Comparison of ENCODE assay signal across 8 cellular contexts in the genomic region with DNA sequence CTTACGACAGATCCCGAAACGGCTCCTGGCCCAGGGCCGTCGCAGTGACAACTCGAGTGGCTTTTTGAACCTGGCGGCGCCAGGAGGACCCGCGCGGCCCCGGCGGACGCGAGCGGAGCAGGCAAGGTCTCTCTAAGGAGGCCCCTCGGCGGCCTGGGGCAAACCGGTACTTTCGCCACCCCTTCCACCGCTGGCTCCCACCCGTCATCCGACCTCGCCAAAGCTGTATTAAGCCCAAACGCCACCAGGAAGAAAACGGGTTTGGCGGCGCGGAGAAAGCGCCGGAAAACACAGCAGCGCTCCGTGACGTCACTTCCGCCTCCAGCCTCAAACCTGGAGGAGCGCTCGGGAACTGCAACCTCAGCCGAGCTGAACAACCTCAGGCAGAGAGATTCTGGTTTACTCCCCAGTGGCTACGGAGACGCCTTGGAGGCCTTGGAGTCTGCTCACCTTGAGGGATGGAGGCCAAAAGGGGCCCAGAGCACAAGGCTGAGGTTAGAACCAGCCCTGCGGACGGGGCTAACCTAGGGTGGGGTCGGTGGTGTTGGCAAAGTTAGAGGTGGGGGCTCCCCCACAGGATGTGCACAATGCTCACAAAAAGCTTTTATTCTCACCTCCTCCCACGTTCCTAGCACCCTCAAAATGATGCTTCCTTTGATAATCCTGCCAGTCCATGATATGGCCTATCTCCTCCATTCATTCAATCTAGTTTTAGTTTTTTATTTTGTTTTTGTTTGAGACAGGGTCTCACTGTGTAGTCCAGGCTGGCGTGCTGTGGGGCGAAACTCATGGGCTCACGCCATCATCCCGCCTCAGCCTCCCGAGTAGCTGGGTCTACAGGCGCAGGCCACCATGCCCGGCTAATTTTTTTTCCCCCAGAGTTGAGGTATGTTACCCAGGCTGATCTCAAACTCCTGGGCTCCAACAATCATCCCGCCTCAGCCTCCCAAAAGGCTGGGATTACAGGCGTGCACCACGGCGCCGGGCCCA. TPM values are rescaled to one million over a fixed set of nuclear protein-coding genes. Genes with fewer than 3 reads are reported as not detected.
DNase-seq lines count a peak whose midpoint lies in the region; ATAC-seq and TF ChIP-seq lines count a peak whose summit lies in the region.

A gene (minus strand): TSS at position 295 of the 990 bp plus-strand sequence. CDS start 15,484 bp downstream, outside the sequence.

- no peaks in the 10 kb centered on the region for H3K27me3 ChIP-seq in mucosa of rectum (ENCODE audit: control insufficient read depth in 2 of 2, insufficient read depth in 2 of 2, low read length in 2 of 2)

- H3K27me3 Mint-ChIP-seq in IgD-negative memory B cell, result no peaks in the 10 kb centered on the region

- no peaks in the 10 kb centered on the region for H3K9me3 ChIP-seq in mucosa of rectum (ENCODE audit: control insufficient read depth in 2 of 2, low read length in 2 of 2)

- peaks cover 27 to 31% (median 28%) of the 10 kb centered on the region in 3 donors for H3K4me1 Mint-ChIP-seq in IgD-negative memory B cell

- H3K9me3 Mint-ChIP-seq in IgD-negative memory B cell, result peaks cover 3% of the 10 kb centered on the region in 3 donors

- ATAC-seq in GM21528 (IDR thresholded peaks at IDR 0.05; ENCODE audit: low FRiP score, unreplicated experiment), result peak; percentile 81

- peak within 1 kb of the TSS; percentile 86 to 88 for H3K27ac ChIP-seq in mucosa of rectum (ENCODE audit: low read depth in 2 of 2, low read length in 2 of 2)

- peaks cover 19 to 20% of the 10 kb centered on the region in 2 donors for H3K36me3 ChIP-seq in mucosa of rectum (ENCODE audit: control insufficient read depth in 2 of 2, insufficient read depth in 2 of 2, low read length in 2 of 2)

- H3K9ac ChIP-seq in mucosa of rectum (ENCODE audit: low read depth in 1 of 2, low read length in 2 of 2), result peak within 1 kb of the TSS; percentile 83 to 93

- H3K4me1 ChIP-seq in mucosa of rectum (ENCODE audit: control insufficient read depth in 2 of 2, insufficient read depth in 2 of 2, low read length in 2 of 2), result peaks cover 10 to 16% of the 10 kb centered on the region in 2 donors

- peak within 1 kb of the TSS; percentile 89 to 95 for H3K4me3 ChIP-seq in mucosa of rectum (ENCODE audit: low read length in 2 of 2)

- peak; percentile 80 for DNase-seq in DMS114 treated with DMSO at 0.1 percent for 48 hours (lab: John Stamatoyannopoulos, UW; ENCODE audit: unreplicated experiment)
- DNase-seq in OCI-M1 (lab: John Stamatoyannopoulos, UW), result peak; percentile 98
- DNase-seq in activated T-cell treated with anti-CD3 and anti-CD28 coated beads for 4 hours, result peak; percentile 90
- peak; percentile 95 to 96 for DNase-seq in erythroblast (lab: John Stamatoyannopoulos, UW)
- peak; percentile 96 for DNase-seq in stimulated activated CD8-positive, alpha-beta memory T cell treated with anti-CD3 and anti-CD28 coated beads, Interleukin-4, amount 100 ng/mL, for 48 hours

- peak within 1 kb of the TSS; percentile 89 to 97 (median 94) for H3K4me3 Mint-ChIP-seq in IgD-negative memory B cell

- peak within 1 kb of the TSS; percentile 92 to 96 (median 96) for H3K27ac Mint-ChIP-seq in IgD-negative memory B cell

- TF ChIP-seq POLR2A in erythroblast (IDR thresholded peaks at IDR 0.05; ENCODE audit: low read length), result peak; percentile 75

- H3K36me3 Mint-ChIP-seq in IgD-negative memory B cell, result peaks cover 12% of the 10 kb centered on the region

RNA-seq across cellular contexts. Expression of the gene that starts here (rescaled TPM):
- polyA plus RNA-seq in IgD-negative memory B cell, result 14.5 TPM

Comparison
In these comparisons a context has a peak if more than half of its experiments do, and no peak if none do; other contexts are left out.
1. Peak in every context shown above with its lines: DNase-seq, ATAC-seq, H3K4me3 ChIP-seq and H3K27ac ChIP-seq.